12 cellular contexts compared by ENCODE assay signal in the genomic region with DNA sequence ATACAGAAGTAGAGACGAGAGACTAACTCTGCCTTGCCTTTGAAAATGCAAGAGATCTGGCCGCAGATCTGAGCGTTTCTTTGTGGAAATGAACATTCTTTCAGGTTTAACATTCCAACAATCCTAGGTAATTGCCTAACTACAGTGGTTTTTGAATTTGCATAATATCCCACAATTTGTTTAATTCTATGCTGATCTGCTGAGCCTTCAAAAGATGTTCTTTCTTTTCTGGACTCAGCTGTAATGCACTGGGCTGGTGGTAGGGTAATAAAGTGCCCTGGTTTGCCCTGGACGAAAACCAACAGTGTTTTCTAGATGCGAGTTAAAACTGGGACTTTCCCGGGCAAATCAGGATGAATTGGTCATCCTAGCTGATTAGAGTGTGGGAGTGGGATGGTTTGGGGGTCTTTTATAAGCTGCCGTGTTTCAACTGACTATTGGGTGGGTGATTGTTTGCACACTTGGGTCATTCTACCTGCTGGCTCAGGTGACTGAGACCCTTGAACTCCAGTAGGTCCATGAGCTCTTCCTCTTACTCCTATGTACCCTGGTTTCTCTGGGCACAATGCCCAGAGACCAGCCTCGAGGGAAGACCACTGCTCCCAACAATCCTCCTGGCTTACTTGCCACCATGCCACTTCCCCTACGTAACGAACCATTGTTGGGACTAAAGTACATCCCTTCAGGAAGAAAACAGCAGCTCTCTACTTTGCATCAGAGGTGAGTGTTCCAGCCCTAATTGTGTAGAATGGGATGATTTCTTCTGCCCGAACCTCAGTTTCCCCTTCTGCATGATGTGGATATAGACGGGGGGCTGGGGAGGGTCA. TPM values are rescaled to one million over a fixed set of nuclear protein-coding genes. Genes with fewer than 3 reads are reported as not detected.
DNase-seq lines count a peak whose midpoint lies in the region; ATAC-seq and TF ChIP-seq lines count a peak whose summit lies in the region.
"Had no signal": no experiment of that assay in that cellular context is flagged by ENCODE, and none has a peak within 500 bp of the region (broad histone marks: within the 10 kb centered on the region; RNA-seq: fewer than 3 reads in every experiment).

No MANE protein-coding gene starts in this region.

- H2AK9ac ChIP-seq in IMR-90 (replicated peaks; ENCODE audit: low read depth, low read length, poor library complexity) = no peak overlapping the region

- 0 out of 2 replicates have a peak overlapping the region, but pooled peaks have one; percentile 9 for H4K91ac ChIP-seq in IMR-90 (ENCODE audit: insufficient read depth, low read depth, low read length)

- H3K56ac ChIP-seq in IMR-90 (ENCODE audit: extremely low read depth, insufficient read depth, low read length) = no peak overlapping the region

- no peak overlapping the region for H3K23ac ChIP-seq in IMR-90 (ENCODE audit: low read depth, low read length)

- peak overlapping the region; percentile 45; the same call in 1 of the 2 replicates for H3K18ac ChIP-seq in IMR-90 (ENCODE audit: low read depth, low read length)

- peaks cover 19% of the 10 kb centered on the region for H3K4me1 ChIP-seq in IMR-90 (ENCODE audit: control insufficient read depth, insufficient read depth, low read length)
- H3K4me1 ChIP-seq in stomach = peaks cover 22 to 52% (median 37%) of the 10 kb centered on the region in 4 donors

- H3K9me3 ChIP-seq in IMR-90 (ENCODE audit: control insufficient read depth, insufficient read depth, low read length) (no peaks in the 10 kb centered on the region; the same call in 1 of the 2 replicates), stomach (no peaks in the 10 kb centered on the region)

- H3K36me3 ChIP-seq in IMR-90 (ENCODE audit: control insufficient read depth, insufficient read depth, low read length) (no peaks in the 10 kb centered on the region), stomach (no peaks in the 10 kb centered on the region)
- H3K36me3 ChIP-seq: cardiac muscle cell had no signal

- H3K14ac ChIP-seq in IMR-90 (replicated peaks; ENCODE audit: low read depth, low read length) = no peak overlapping the region

- H3K4ac ChIP-seq in IMR-90 (ENCODE audit: low read depth, low read length) = peak overlapping the region; percentile 32

- peak overlapping the region; percentile 1 for H2AFZ ChIP-seq in IMR-90 (replicated peaks; ENCODE audit: low read length, poor library complexity)

- H2BK20ac ChIP-seq in IMR-90 (ENCODE audit: low read depth, low read length) = peak overlapping the region; percentile 46; the same call in 1 of the 2 replicates

- 80% methylated on average over 1 of the region's 12 CpGs; no CpG with 5 or more reads in 1 of the 2 experiments for WGBS in IMR-90 (ENCODE audit: extremely low coverage in 2 of 2, insufficient read length in 1 of 2), 2 experiments
- 50 to 68% (median 59%) methylated on average over 12 of the region's 12 CpGs for WGBS in stomach, 5 donors

- POLR2A ChIA-PET in IMR-90 (lab: Charles Lee; ENCODE audit: unreplicated experiment) = no interaction called here

- TF ChIP-seq CTCF in IMR-90 (conservative IDR thresholded peaks at IDR 0.05; ENCODE audit: low read depth, low read length) (no peak), astrocyte of the spinal cord (IDR thresholded peaks at IDR 0.05; ENCODE audit: low read depth, low read length) (no peak), stomach (IDR thresholded peaks at IDR 0.05) (no peak)

- H3K27me3 ChIP-seq in IMR-90 (ENCODE audit: control insufficient read depth, insufficient read depth, low read length) (peaks cover 22% of the 10 kb centered on the region), stomach (peaks cover 0 to 28% (median 18%) of the 10 kb centered on the region in 3 donors)

- H3K4me3 ChIP-seq in IMR-90 (ENCODE audit: insufficient read depth, low read depth, low read length) = no peak overlapping the region
- no peak overlapping the region for H3K4me3 ChIP-seq in astrocyte of the spinal cord (ENCODE audit: low read depth, low read length)
- no peak overlapping the region for H3K4me3 ChIP-seq in stomach
- H3K4me3 ChIP-seq: cardiac muscle cell had no signal

- no peaks in the 10 kb centered on the region for H4K20me1 ChIP-seq in IMR-90 (ENCODE audit: insufficient read depth, low read length)

- peak overlapping the region; percentile 84; the same call in 1 of the 2 replicates for H2BK120ac ChIP-seq in IMR-90 (ENCODE audit: low read depth, low read length)

- DNase-seq in IMR-90 = peak; percentile 10
- peak; percentile 76 for DNase-seq in astrocyte of the spinal cord (ENCODE audit: low read depth, low spot score)
- DNase-seq in kidney tubule cell (ENCODE audit: low spot score) = peak; percentile 83
- no peak for DNase-seq in stomach
- no peak for DNase-seq in cardiac septum (ENCODE audit: low spot score)
- DNase-seq in stimulated activated CD4-positive, alpha-beta T cell treated with anti-CD3 and anti-CD28 coated beads, Interleukin-4, amount 100 ng/mL, for 1 hour = no peak
- DNase-seq in occipital lobe (lab: John Stamatoyannopoulos, UW) = no peak
- DNase-seq: activated CD4-positive, alpha-beta memory T cell treated with anti-CD3 and anti-CD28 coated beads, Interleukin-2, amount 10 ng/mL, durations not matched to agents 7 days and 5 days; CD4-positive, CD25-positive, alpha-beta regulatory T cell; NCI-H1092 had no signal

- no peak for TF ChIP-seq EP300 in stomach (IDR thresholded peaks at IDR 0.05)

- intact Hi-C loops in IMR-90 (cut with micrococcal nuclease) = loop anchor here (2.0 kb wide), 1 partner anchor 71 kb away; no protein-coding TSS in a partner anchor
- intact Hi-C loops in stomach (cut with DNase I; ENCODE audit: low total_unique reads) = no loop called here
- intact Hi-C loops in cardiac septum (cut with DNase I) = no loop called here

- dilution Hi-C loops in IMR-90 (cut with HindIII; ENCODE audit: low sequenced_read_pairs, unreplicated experiment) = no loop called here

- CTCF ChIA-PET in IMR-90 (lab: Yijun Ruan, JAX) = interaction anchor here (0.6 kb wide), 1 partner anchor 33 kb away, joined by 3 read pairs; no protein-coding TSS in a partner anchor

- TF ChIP-seq RAD21 in IMR-90 (IDR thresholded peaks at IDR 0.05; ENCODE audit: low read length) = no peak

- peak overlapping the region; percentile 52; the same call in 1 of the 2 replicates for H2AK5ac ChIP-seq in IMR-90 (ENCODE audit: low read depth, low read length)

- H2BK5ac ChIP-seq in IMR-90 (ENCODE audit: low read depth, low read length, poor library complexity, severe bottlenecking) = no peak overlapping the region

- ATAC-seq in IMR-90 (ENCODE audit: low read depth) (no peak), GM18870 (IDR thresholded peaks at IDR 0.05; ENCODE audit: unreplicated experiment) (no peak)

- no peak overlapping the region for H3K4me2 ChIP-seq in IMR-90 (ENCODE audit: low read depth, low read length)

- no TSS peak for BruUV-seq in IMR-90 (replicated peaks; lab: Mats Ljungman, UMichigan)

- peaks cover 12% of the 10 kb centered on the region for H3K9me1 ChIP-seq in IMR-90 (ENCODE audit: insufficient read depth, low read length)

- H4K8ac ChIP-seq in IMR-90 (ENCODE audit: low read depth in 2 of 2, low read length in 2 of 2) = peak overlapping the region in 1 of 2 experiments; percentile 7; a peak in 2 of 4 replicates

- in situ Hi-C loops in IMR-90 (cut with MboI; ENCODE audit: low sequenced_read_pairs) = no loop called here
- in situ Hi-C loops in astrocyte of the spinal cord (cut with HindIII; ENCODE audit: low sequenced_read_pairs) = no loop called here

- TF ChIP-seq POLR2A in IMR-90 (IDR thresholded peaks at IDR 0.05; ENCODE audit: low read depth, low read length) (no peak), stomach (IDR thresholded peaks at IDR 0.05) (no peak)

- H4K5ac ChIP-seq in IMR-90 (ENCODE audit: low read depth, low read length) = peak overlapping the region; percentile 5; the same call in 1 of the 2 replicates

- no peak overlapping the region for H3K27ac ChIP-seq in IMR-90 (ENCODE audit: insufficient read depth, low read length)
- H3K27ac ChIP-seq in stomach = peak overlapping the region; percentile 25 to 90 (median 87)
- H3K27ac ChIP-seq: cardiac muscle cell had no signal

- peak overlapping the region; percentile 40; the same call in 2 of the 3 replicates for H2BK15ac ChIP-seq in IMR-90 (ENCODE audit: low read depth, low read length)

- no peak overlapping the region for H3K9ac ChIP-seq in IMR-90 (ENCODE audit: low read depth, low read length)

- H3K79me1 ChIP-seq in IMR-90 (ENCODE audit: low read depth in 1 of 2, low read length in 2 of 2) = no peaks in the 10 kb centered on the region

TF ChIP-seq in IMR-90, 13 proteins besides CTCF, POLR2A, EP300 and RAD21 (continues in another document):
- TF ChIP-seq BHLHE40 (IDR thresholded peaks at IDR 0.05; ENCODE audit: low read depth, low read length) (no peak), CEBPB (IDR thresholded peaks at IDR 0.05; ENCODE audit: low read depth, low read length) (no peak), RCOR1 (IDR thresholded peaks at IDR 0.05; ENCODE audit: insufficient replicate concordance, low read length) (no peak), NFE2L2 (IDR thresholded peaks at IDR 0.05; ENCODE audit: low read depth, low read length) (no peak), MXI1 (IDR thresholded peaks at IDR 0.05; ENCODE audit: borderline replicate concordance, low read depth, low read length) (no peak), MAZ (IDR thresholded peaks at IDR 0.05; ENCODE audit: borderline replicate concordance, low read depth, low read length) (no peak), FOS (IDR thresholded peaks at IDR 0.05; ENCODE audit: low read depth, low read length) (no peak)
- TF ChIP-seq, protein P1, sequence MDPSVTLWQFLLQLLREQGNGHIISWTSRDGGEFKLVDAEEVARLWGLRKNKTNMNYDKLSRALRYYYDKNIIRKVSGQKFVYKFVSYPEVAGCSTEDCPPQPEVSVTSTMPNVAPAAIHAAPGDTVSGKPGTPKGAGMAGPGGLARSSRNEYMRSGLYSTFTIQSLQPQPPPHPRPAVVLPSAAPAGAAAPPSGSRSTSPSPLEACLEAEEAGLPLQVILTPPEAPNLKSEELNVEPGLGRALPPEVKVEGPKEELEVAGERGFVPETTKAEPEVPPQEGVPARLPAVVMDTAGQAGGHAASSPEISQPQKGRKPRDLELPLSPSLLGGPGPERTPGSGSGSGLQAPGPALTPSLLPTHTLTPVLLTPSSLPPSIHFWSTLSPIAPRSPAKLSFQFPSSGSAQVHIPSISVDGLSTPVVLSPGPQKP (IDR thresholded peaks at IDR 0.05; ENCODE audit: borderline replicate concordance, low read depth, low read length) = no peak

RNA-seq across cellular contexts. Expression of gene PAX8, which starts 3.4 kb away (rescaled TPM):
- total RNA-seq in IMR-90 (2012; rRNA removed) (0.18 and 0.28 TPM in 2 replicates), stomach (1 to 10 TPM in 2 of 5 donors, not detected in 3; 4.0 to 6.5 TPM), cardiac septum (0.35 TPM), occipital lobe (not detected)
- polyA plus RNA-seq in IMR-90 (2012; rRNA removed) (1.1 and 1.5 TPM in 2 replicates), stomach (1 to 10 TPM in 1 of 3 donors, under 1 TPM in 2; 0.28 to 1.1 (median 0.50) TPM)
- 0.37 and 0.92 TPM in 2 replicates for polyA plus RNA-seq in IMR-90 (2012; cell fraction: cytosol; rRNA removed)
- 1.8 and 3.0 TPM in 2 replicates for polyA plus RNA-seq in IMR-90 (2012; cell fraction: nucleus; rRNA removed; ENCODE audit: low replicate concordance)
- total RNA-seq: cardiac muscle cell had no signal
- polyA plus RNA-seq: cardiac muscle cell had no signal

Comparison
In these comparisons a context has a peak if more than half of its experiments do, and no peak if none do; other contexts are left out.
1. DNase-seq: peak in IMR-90 (single experiment), astrocyte of the spinal cord (single experiment) and kidney tubule cell (single experiment); none in stomach (single experiment), cardiac septum (single experiment), stimulated activated CD4-positive, alpha-beta T cell treated with anti-CD3 and anti-CD28 coated beads, Interleukin-4, amount 100 ng/mL, for 1 hour (single experiment) and occipital lobe (single experiment).